Comparison of ENCODE assay signal across 17 cellular contexts in the genomic region with DNA sequence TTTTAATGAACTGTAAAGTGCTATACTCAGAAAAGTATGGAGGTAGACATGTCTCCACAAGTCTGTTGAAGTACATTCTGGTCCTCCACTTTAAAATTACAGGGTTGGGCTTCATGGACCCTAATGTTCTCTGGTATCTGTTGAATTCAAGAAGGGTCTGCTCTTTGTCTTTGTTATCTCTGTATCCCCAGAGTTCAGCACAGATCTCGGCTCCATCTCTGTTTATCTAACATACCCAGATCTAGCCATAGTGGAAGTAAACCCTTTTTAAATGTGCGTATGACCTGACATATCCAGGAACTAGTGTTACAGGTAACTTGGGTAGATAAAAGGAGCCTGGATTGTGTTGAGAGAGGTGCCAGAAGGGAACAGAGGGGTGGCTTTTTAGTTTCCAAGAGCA. TPM values are rescaled to one million over a fixed set of nuclear protein-coding genes. Genes with fewer than 3 reads are reported as not detected.
"Had no signal": no experiment of that assay in that cellular context is flagged by ENCODE, and none has a peak within 500 bp of the region (broad histone marks: within the 10 kb centered on the region; RNA-seq: fewer than 3 reads in every experiment).

No MANE protein-coding gene starts in this region.

- H3K9me3 ChIP-seq: adrenal gland, gastrocnemius medialis, heart right ventricle, tibial artery, vagina had no signal

- ATAC-seq: activated CD4-positive, alpha-beta T cell treated with anti-CD3 and anti-CD28 coated beads for 36 hours; activated T-cell treated with anti-CD3 and anti-CD28 coated beads, Interleukin-2, amount 50 U/mL, for 4 hours; gastrocnemius medialis; heart right ventricle had no signal

- H3K27me3 ChIP-seq: gastrocnemius medialis, tibial artery, vagina had no signal

- DNase-seq: activated CD4-positive, alpha-beta memory T cell treated with anti-CD3 and anti-CD28 coated beads, Interleukin-2, amount 10 ng/mL, durations not matched to agents 7 days and 5 days; activated CD4-positive, alpha-beta T cell treated with anti-CD3 and anti-CD28 coated beads for 36 hours; activated effector memory CD4-positive, alpha-beta T cell treated with Interleukin-2 at 50 U/mL for 16 hours; activated T-cell treated with anti-CD3 and anti-CD28 coated beads, Interleukin-2, amount 50 U/mL, for 4 hours; adrenal gland; caudate nucleus; erythroblast; gastrocnemius medialis; heart right ventricle; naive B cell; posterior cingulate gyrus; stimulated activated CD4-positive, alpha-beta T cell treated with anti-CD3 and anti-CD28 coated beads, Interleukin-15, amount 100 ng/mL, for 24 hours; stimulated activated CD4-positive, alpha-beta T cell treated with anti-CD3 and anti-CD28 coated beads, Interleukin-4, amount 100 ng/mL, for 1 hour; stimulated activated naive CD4-positive, alpha-beta T cell; tibial artery had no signal

- H3K4me1 ChIP-seq: adrenal gland, gastrocnemius medialis, heart right ventricle, tibial artery, vagina had no signal

- H3K36me3 ChIP-seq: adrenal gland, gastrocnemius medialis, heart right ventricle, tibial artery, vagina had no signal

- H3K4me3 ChIP-seq: adrenal gland, gastrocnemius medialis, heart right ventricle, lung, tibial artery, vagina had no signal

- H3K27ac ChIP-seq: adrenal gland, gastrocnemius medialis, heart right ventricle, tibial artery, vagina had no signal

RNA-seq across cellular contexts. Expression of a gene that starts 30.6 kb away (rescaled TPM):
- total RNA-seq: activated CD4-positive, alpha-beta memory T cell treated with anti-CD3 and anti-CD28 coated beads, Interleukin-2, amount 10 ng/mL, durations not matched to agents 7 days and 5 days; activated CD4-positive, alpha-beta T cell treated with anti-CD3 and anti-CD28 coated beads for 36 hours; activated T-cell treated with anti-CD3 and anti-CD28 coated beads, Interleukin-2, amount 50 U/mL, for 4 hours; gastrocnemius medialis had no signal
